In the genomic region with DNA sequence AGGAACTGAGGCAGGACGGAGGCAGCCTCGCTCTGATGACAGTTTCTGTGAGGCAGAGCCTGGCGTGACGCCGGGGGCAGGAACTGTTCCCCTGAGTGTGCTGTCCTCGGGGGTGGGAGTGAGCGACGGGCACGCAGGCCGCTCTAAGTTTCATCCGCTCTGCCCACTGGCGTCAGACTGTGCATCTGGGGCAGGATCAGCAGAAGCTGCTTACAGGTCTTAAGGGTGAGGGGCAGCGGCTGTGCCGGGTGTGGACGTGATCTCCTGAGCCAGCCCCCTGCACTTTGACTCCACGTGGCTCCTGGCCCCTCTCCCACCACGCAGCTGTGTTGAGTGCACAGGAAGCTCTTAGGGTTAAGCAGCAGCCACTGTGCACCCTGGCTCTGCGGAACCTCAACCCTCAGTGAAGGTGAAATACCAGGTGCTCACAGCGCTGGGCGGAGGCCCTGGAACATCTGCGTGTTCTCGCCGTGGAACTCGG, we compare ENCODE assay signal across 24 cellular contexts. TPM values are rescaled to one million over a fixed set of nuclear protein-coding genes. Genes with fewer than 3 reads are reported as not detected.
A peak's percentile ranks its signal among the peaks of the same experiment; 100 is the strongest.
DNase-seq lines count a peak whose midpoint lies in the region; ATAC-seq, FAIRE-seq and TF ChIP-seq lines count a peak whose summit lies in the region.
"Had no signal": no experiment of that assay in that cellular context is flagged by ENCODE, and none has a peak within 500 bp of the region (broad histone marks: within the 10 kb centered on the region; RNA-seq: fewer than 3 reads in every experiment).

No MANE protein-coding gene starts in this region.

- H4K5ac ChIP-seq in IMR-90 (ENCODE audit: low read depth, low read length), result no peak overlapping the region

- H2BK15ac ChIP-seq in IMR-90 (ENCODE audit: low read depth, low read length), result no peak overlapping the region

- H3K56ac ChIP-seq in IMR-90 (ENCODE audit: extremely low read depth, insufficient read depth, low read length), result no peak overlapping the region

- no peaks in the 10 kb centered on the region for H3K9me3 Mint-ChIP-seq in activated CD4-positive, alpha-beta memory T cell treated with anti-CD3 and anti-CD28 coated beads for 36 hours
- peaks cover 7% of the 10 kb centered on the region for H3K9me3 Mint-ChIP-seq in activated CD4-positive, alpha-beta memory T cell treated with anti-CD3 and anti-CD28 coated beads, Interleukin-2, amount 10 ng/mL, durations not matched to agents 7 days and 5 days

- peak overlapping the region; percentile 70 for H2AFZ ChIP-seq in IMR-90 (replicated peaks; ENCODE audit: low read length, poor library complexity)

- H3K4me3 ChIP-seq in IMR-90 (ENCODE audit: insufficient read depth, low read depth, low read length), result no peak overlapping the region
- H3K4me3 ChIP-seq in kidney (ENCODE audit: low read length in 2 of 2), result no peak overlapping the region
- no peak overlapping the region for H3K4me3 ChIP-seq in spleen

- no peak overlapping the region for H2AK5ac ChIP-seq in IMR-90 (ENCODE audit: low read depth, low read length)

- no peaks in the 10 kb centered on the region for H3K36me3 ChIP-seq in IMR-90 (ENCODE audit: control insufficient read depth, insufficient read depth, low read length)
- no peaks in the 10 kb centered on the region for H3K36me3 ChIP-seq in kidney (ENCODE audit: control insufficient read depth in 1 of 2, insufficient read depth in 2 of 2, low read length in 2 of 2)
- no peaks in the 10 kb centered on the region for H3K36me3 ChIP-seq in spleen

- ATAC-seq in IMR-90 (ENCODE audit: low read depth), result no peak
- ATAC-seq: foreskin keratinocyte had no signal

- peaks cover 3% of the 10 kb centered on the region; the same call in 1 of the 2 replicates for H3K9me1 ChIP-seq in IMR-90 (ENCODE audit: insufficient read depth, low read length)

- WGBS in IMR-90 (ENCODE audit: extremely low coverage in 2 of 2, insufficient read length in 1 of 2), 2 experiments, result 83% methylated on average over 12 of the region's 24 CpGs; no CpG with 5 or more reads in 1 of the 2 experiments
- WGBS in spleen, 5 donors, result 55 to 76% (median 69%) methylated on average over 19 to 24 of the region's 24 CpGs

- H3K27me3 Mint-ChIP-seq in activated CD4-positive, alpha-beta memory T cell treated with anti-CD3 and anti-CD28 coated beads for 36 hours, result peaks cover 2% of the 10 kb centered on the region
- no peaks in the 10 kb centered on the region for H3K27me3 Mint-ChIP-seq in activated CD4-positive, alpha-beta memory T cell treated with anti-CD3 and anti-CD28 coated beads, Interleukin-2, amount 10 ng/mL, durations not matched to agents 7 days and 5 days
- H3K27me3 Mint-ChIP-seq: activated CD4-positive, alpha-beta T cell treated with anti-CD3 and anti-CD28 coated beads, Interleukin-2, amount 10 ng/mL, durations not matched to agents 7 days and 5 days had no signal

- in situ Hi-C loops in IMR-90 (cut with MboI; ENCODE audit: low sequenced_read_pairs), result no loop called here

- H3K18ac ChIP-seq in IMR-90 (ENCODE audit: low read depth, low read length), result no peak overlapping the region

- DNase-seq in activated CD4-positive, alpha-beta memory T cell treated with anti-CD3 and anti-CD28 coated beads for 36 hours, result peak; percentile 4
- DNase-seq in activated CD4-positive, alpha-beta memory T cell treated with anti-CD3 and anti-CD28 coated beads, Interleukin-2, amount 10 ng/mL, durations not matched to agents 7 days and 5 days, result no peak
- no peak for DNase-seq in IMR-90
- peak; percentile 48 for DNase-seq in kidney
- peak; percentile 58 for DNase-seq in spleen
- DNase-seq in SKM-1 treated with dmso at 0.1 percent for 144 hours (lab: John Stamatoyannopoulos, UW; ENCODE audit: unreplicated experiment), result no peak
- no peak for DNase-seq in DMS79 treated with DMSO at 0.1 percent for 48 hours (lab: John Stamatoyannopoulos, UW)
- no peak for DNase-seq in NCI-H526 treated with DMSO at 0.1 percent for 48 hours (lab: John Stamatoyannopoulos, UW)
- DNase-seq: activated CD4-positive, alpha-beta T cell treated with anti-CD3 and anti-CD28 coated beads, Interleukin-2, amount 10 ng/mL, durations not matched to agents 7 days and 5 days; activated CD8-positive, alpha-beta memory T cell treated with anti-CD3 and anti-CD28 coated beads, Interleukin-2, amount 50 U/mL, for 4 hours; amygdala; caudate nucleus; erythroblast; foreskin keratinocyte; NCI-H1105; NCI-H2081; NCI-H446 treated with DMSO at 0.1 percent for 48 hours; SHP77; stimulated activated CD4-positive, alpha-beta T cell treated with anti-CD3 and anti-CD28 coated beads, Interleukin-4, amount 100 ng/mL, for 4 hours had no signal

- intact Hi-C loops in activated CD4-positive, alpha-beta memory T cell treated with anti-CD3 and anti-CD28 coated beads for 36 hours (cut with micrococcal nuclease), result no loop called here
- intact Hi-C loops in IMR-90 (cut with micrococcal nuclease) (no loop called here), kidney (cut with DNase I) (no loop called here), spleen (cut with DNase I; ENCODE audit: low total_unique reads) (no loop called here)

- CTCF ChIA-PET in activated CD4-positive, alpha-beta memory T cell treated with anti-CD3 and anti-CD28 coated beads for 36 hours (lab: Charles Lee), result no interaction called here
- CTCF ChIA-PET in activated CD4-positive, alpha-beta memory T cell treated with anti-CD3 and anti-CD28 coated beads, Interleukin-2, amount 10 ng/mL, durations not matched to agents 7 days and 5 days (lab: Charles Lee), result no interaction called here
- CTCF ChIA-PET in IMR-90 (lab: Yijun Ruan, JAX), result interaction anchor here (0.6 kb wide), 2 partner anchors 73 to 244 kb away, joined by 3 read pairs; no protein-coding TSS in a partner anchor

- dilution Hi-C loops in IMR-90 (cut with HindIII; ENCODE audit: low sequenced_read_pairs, unreplicated experiment), result no loop called here

- H4K20me1 ChIP-seq in IMR-90 (ENCODE audit: insufficient read depth, low read length), result peaks cover 11% of the 10 kb centered on the region; the same call in 1 of the 2 replicates

- H3K27ac Mint-ChIP-seq in activated CD4-positive, alpha-beta memory T cell treated with anti-CD3 and anti-CD28 coated beads for 36 hours, result no peak overlapping the region
- no peak overlapping the region for H3K27ac Mint-ChIP-seq in activated CD4-positive, alpha-beta memory T cell treated with anti-CD3 and anti-CD28 coated beads, Interleukin-2, amount 10 ng/mL, durations not matched to agents 7 days and 5 days
- H3K27ac Mint-ChIP-seq: activated CD4-positive, alpha-beta T cell treated with anti-CD3 and anti-CD28 coated beads, Interleukin-2, amount 10 ng/mL, durations not matched to agents 7 days and 5 days had no signal

- no peak overlapping the region for H2AK9ac ChIP-seq in IMR-90 (replicated peaks; ENCODE audit: low read depth, low read length, poor library complexity)

- no peak overlapping the region for H3K23ac ChIP-seq in IMR-90 (ENCODE audit: low read depth, low read length)

- H3K9ac ChIP-seq in IMR-90 (ENCODE audit: low read depth, low read length) (no peak overlapping the region), kidney (ENCODE audit: low read length in 2 of 2) (no peak overlapping the region)

- H2BK20ac ChIP-seq in IMR-90 (ENCODE audit: low read depth, low read length), result no peak overlapping the region

- FAIRE-seq in kidney (lab: Jason Lieb, UNC), result no peak
- FAIRE-seq: A204.1 had no signal

- no peak overlapping the region for H3K4me3 Mint-ChIP-seq in activated CD4-positive, alpha-beta memory T cell treated with anti-CD3 and anti-CD28 coated beads for 36 hours
- no peak overlapping the region for H3K4me3 Mint-ChIP-seq in activated CD4-positive, alpha-beta memory T cell treated with anti-CD3 and anti-CD28 coated beads, Interleukin-2, amount 10 ng/mL, durations not matched to agents 7 days and 5 days
- H3K4me3 Mint-ChIP-seq: activated CD4-positive, alpha-beta T cell treated with anti-CD3 and anti-CD28 coated beads, Interleukin-2, amount 10 ng/mL, durations not matched to agents 7 days and 5 days; neural crest cell had no signal

- H3K4me2 ChIP-seq in IMR-90 (ENCODE audit: low read depth, low read length), result no peak overlapping the region

- H3K27ac ChIP-seq in IMR-90 (ENCODE audit: insufficient read depth, low read length), result no peak overlapping the region
- no peak overlapping the region for H3K27ac ChIP-seq in kidney (ENCODE audit: low read depth in 2 of 2, low read length in 2 of 2)
- H3K27ac ChIP-seq in spleen, result no peak overlapping the region
- H3K27ac ChIP-seq: foreskin keratinocyte had no signal

- H3K4me1 ChIP-seq in IMR-90 (ENCODE audit: control insufficient read depth, insufficient read depth, low read length), result no peaks in the 10 kb centered on the region
- peaks cover 0 to 2% of the 10 kb centered on the region in 2 donors for H3K4me1 ChIP-seq in kidney (ENCODE audit: control insufficient read depth in 1 of 2, insufficient read depth in 1 of 2, low read depth in 1 of 2, low read length in 2 of 2)
- no peaks in the 10 kb centered on the region for H3K4me1 ChIP-seq in spleen
- H3K4me1 ChIP-seq: foreskin keratinocyte had no signal

- no peak overlapping the region for H4K8ac ChIP-seq in IMR-90 (ENCODE audit: low read depth in 2 of 2, low read length in 2 of 2)

- H4K91ac ChIP-seq in IMR-90 (ENCODE audit: insufficient read depth, low read depth, low read length), result no peak overlapping the region

- H2BK120ac ChIP-seq in IMR-90 (ENCODE audit: low read depth, low read length), result no peak overlapping the region

- POLR2A ChIA-PET in activated CD4-positive, alpha-beta memory T cell treated with anti-CD3 and anti-CD28 coated beads for 36 hours (lab: Charles Lee), result no interaction called here
- POLR2A ChIA-PET in activated CD4-positive, alpha-beta memory T cell treated with anti-CD3 and anti-CD28 coated beads, Interleukin-2, amount 10 ng/mL, durations not matched to agents 7 days and 5 days (lab: Charles Lee), result no interaction called here
- POLR2A ChIA-PET in IMR-90 (lab: Charles Lee; ENCODE audit: unreplicated experiment), result no interaction called here

- H2BK5ac ChIP-seq in IMR-90 (ENCODE audit: low read depth, low read length, poor library complexity, severe bottlenecking), result no peak overlapping the region

- H3K27me3 ChIP-seq in IMR-90 (ENCODE audit: control insufficient read depth, insufficient read depth, low read length) (peaks cover 16% of the 10 kb centered on the region), spleen (replicated peaks in 1 of 7) (peaks cover 0 to 6% (median 0%) of the 10 kb centered on the region in 7 donors)
- H3K27me3 ChIP-seq: foreskin keratinocyte had no signal

- H3K4me1 Mint-ChIP-seq in activated CD4-positive, alpha-beta memory T cell treated with anti-CD3 and anti-CD28 coated beads for 36 hours (ENCODE audit: low read depth), result no peaks in the 10 kb centered on the region
- H3K4me1 Mint-ChIP-seq in activated CD4-positive, alpha-beta memory T cell treated with anti-CD3 and anti-CD28 coated beads, Interleukin-2, amount 10 ng/mL, durations not matched to agents 7 days and 5 days, result peaks cover 2% of the 10 kb centered on the region
- H3K4me1 Mint-ChIP-seq: activated CD4-positive, alpha-beta T cell treated with anti-CD3 and anti-CD28 coated beads, Interleukin-2, amount 10 ng/mL, durations not matched to agents 7 days and 5 days had no signal

- no peak for TF ChIP-seq CTCF in IMR-90 (conservative IDR thresholded peaks at IDR 0.05; ENCODE audit: low read depth, low read length)
- no peak for TF ChIP-seq CTCF in kidney (IDR thresholded peaks at IDR 0.05; ENCODE audit: borderline replicate concordance, extremely low read depth, insufficient read depth)
- no peak for TF ChIP-seq CTCF in spleen (IDR thresholded peaks at IDR 0.05 in 8 of 11, conservative IDR thresholded peaks at IDR 0.05 in 3 of 11)

- TF ChIP-seq RAD21 in IMR-90 (IDR thresholded peaks at IDR 0.05; ENCODE audit: low read length), result no peak

- no peaks in the 10 kb centered on the region for H3K9me3 ChIP-seq in IMR-90 (ENCODE audit: control insufficient read depth, insufficient read depth, low read length)
- no peaks in the 10 kb centered on the region for H3K9me3 ChIP-seq in kidney (ENCODE audit: control insufficient read depth in 1 of 2, low read length in 2 of 2)
- no peaks in the 10 kb centered on the region for H3K9me3 ChIP-seq in spleen

- no peaks in the 10 kb centered on the region for H3K36me3 Mint-ChIP-seq in activated CD4-positive, alpha-beta memory T cell treated with anti-CD3 and anti-CD28 coated beads for 36 hours
- H3K36me3 Mint-ChIP-seq in activated CD4-positive, alpha-beta memory T cell treated with anti-CD3 and anti-CD28 coated beads, Interleukin-2, amount 10 ng/mL, durations not matched to agents 7 days and 5 days (ENCODE audit: low read depth), result peaks cover 3% of the 10 kb centered on the region

- TF ChIP-seq POLR2A in IMR-90 (IDR thresholded peaks at IDR 0.05; ENCODE audit: low read depth, low read length), result no peak
- TF ChIP-seq POLR2A in spleen (IDR thresholded peaks at IDR 0.05), result no peak

- H3K14ac ChIP-seq in IMR-90 (replicated peaks; ENCODE audit: low read depth, low read length), result no peak overlapping the region

- H3K79me1 ChIP-seq in IMR-90 (ENCODE audit: low read depth in 1 of 2, low read length in 2 of 2), result no peaks in the 10 kb centered on the region

- no peak overlapping the region for H3K4ac ChIP-seq in IMR-90 (ENCODE audit: low read depth, low read length)

- no TSS peak for BruUV-seq in IMR-90 (replicated peaks; lab: Mats Ljungman, UMichigan)

RNA-seq across cellular contexts. Expression of a gene that starts 1.5 kb away (rescaled TPM):
- total RNA-seq in activated CD4-positive, alpha-beta memory T cell treated with anti-CD3 and anti-CD28 coated beads for 36 hours, result not detected
- not detected for total RNA-seq in activated CD4-positive, alpha-beta memory T cell treated with anti-CD3 and anti-CD28 coated beads, Interleukin-2, amount 10 ng/mL, durations not matched to agents 7 days and 5 days
- not detected in 2 replicates for total RNA-seq in IMR-90 (2012; rRNA removed)
- polyA plus RNA-seq in IMR-90 (2012; rRNA removed), result not detected in 2 replicates
- polyA plus RNA-seq in IMR-90 (2012; cell fraction: cytosol; rRNA removed), result not detected in 2 replicates
- 0.01 TPM in 1 of 2 replicates, not detected in the other for polyA plus RNA-seq in IMR-90 (2012; cell fraction: nucleus; rRNA removed; ENCODE audit: low replicate concordance)
- not detected for total RNA-seq in kidney
- polyA plus RNA-seq in kidney (ENCODE audit: insufficient read depth, low read depth, low replicate concordance), result not detected
- not detected for total RNA-seq in spleen
- not detected for polyA plus RNA-seq in spleen
- total RNA-seq: foreskin keratinocyte, mononuclear cell, pulmonary artery endothelial cell had no signal
- polyA plus RNA-seq: foreskin keratinocyte had no signal

RNA-seq across cellular contexts. Expression of a gene that starts 10.5 kb away (rescaled TPM):
- not detected for total RNA-seq in activated CD4-positive, alpha-beta memory T cell treated with anti-CD3 and anti-CD28 coated beads for 36 hours
- not detected for total RNA-seq in activated CD4-positive, alpha-beta memory T cell treated with anti-CD3 and anti-CD28 coated beads, Interleukin-2, amount 10 ng/mL, durations not matched to agents 7 days and 5 days
- not detected in 2 replicates for total RNA-seq in IMR-90 (2012; rRNA removed)
- not detected in 2 replicates for polyA plus RNA-seq in IMR-90 (2012; rRNA removed)
- polyA plus RNA-seq in IMR-90 (2012; cell fraction: cytosol; rRNA removed), result not detected in 2 replicates
- polyA plus RNA-seq in IMR-90 (2012; cell fraction: nucleus; rRNA removed; ENCODE audit: low replicate concordance), result not detected in 2 replicates
- total RNA-seq in kidney, result 0.16 TPM
- 0.45 TPM for polyA plus RNA-seq in kidney (ENCODE audit: insufficient read depth, low read depth, low replicate concordance)
- under 1 TPM in 3 of 7 donors, not detected in 4; 0.32 to 0.46 (median 0.43) TPM for total RNA-seq in spleen
- polyA plus RNA-seq in spleen, result under 1 TPM; 0.09 to 0.15 (median 0.13) TPM
- total RNA-seq: activated CD4-positive, alpha-beta T cell treated with anti-CD3 and anti-CD28 coated beads, Interleukin-2, amount 10 ng/mL, durations not matched to agents 7 days and 5 days; foreskin keratinocyte; mononuclear cell; neural crest cell had no signal
- polyA plus RNA-seq: BJ, foreskin keratinocyte had no signal

Comparison
In these comparisons a context has a peak if more than half of its experiments do, and no peak if none do; other contexts are left out.
1. DNase-seq: peak in activated CD4-positive, alpha-beta memory T cell treated with anti-CD3 and anti-CD28 coated beads for 36 hours (single experiment), kidney (single experiment) and spleen (single experiment); none in activated CD4-positive, alpha-beta memory T cell treated with anti-CD3 and anti-CD28 coated beads, Interleukin-2, amount 10 ng/mL, durations not matched to agents 7 days and 5 days (single experiment), IMR-90 (single experiment), SKM-1 treated with dmso at 0.1 percent for 144 hours (single experiment), DMS79 treated with DMSO at 0.1 percent for 48 hours (single experiment) and NCI-H526 treated with DMSO at 0.1 percent for 48 hours (single experiment).